In genomic region chr2:43044093-43044614, GRCh38 we compare ENCODE assay signal across 1 cellular context.
TF ChIP-seq lines count a peak whose summit lies in the region.

No MANE protein-coding gene starts in this region.

TF ChIP-seq in IMR-90, 13 proteins besides CTCF, POLR2A, EP300 and RAD21:
- no peak for TF ChIP-seq BHLHE40 (IDR thresholded peaks at IDR 0.05; ENCODE audit: low read depth, low read length)
- TF ChIP-seq USF2 (IDR thresholded peaks at IDR 0.05; ENCODE audit: low read depth, low read length): no peak
- TF ChIP-seq RFX5 (IDR thresholded peaks at IDR 0.05; ENCODE audit: low read depth, low read length): no peak
- no peak for TF ChIP-seq FOS (IDR thresholded peaks at IDR 0.05; ENCODE audit: low read depth, low read length)
- TF ChIP-seq NFE2L2 (IDR thresholded peaks at IDR 0.05; ENCODE audit: low read depth, low read length): no peak
- no peak for TF ChIP-seq MAFK (IDR thresholded peaks at IDR 0.05; ENCODE audit: low read depth, low read length)
- no peak for TF ChIP-seq RCOR1 (IDR thresholded peaks at IDR 0.05; ENCODE audit: insufficient replicate concordance, low read length)
- no peak for TF ChIP-seq MXI1 (IDR thresholded peaks at IDR 0.05; ENCODE audit: borderline replicate concordance, low read depth, low read length)
- TF ChIP-seq SMC3 (IDR thresholded peaks at IDR 0.05; ENCODE audit: low read depth, low read length): no peak
- TF ChIP-seq CEBPB (IDR thresholded peaks at IDR 0.05; ENCODE audit: low read depth, low read length): no peak
- TF ChIP-seq ELK1 (IDR thresholded peaks at IDR 0.05; ENCODE audit: borderline replicate concordance, low read depth, low read length): no peak
- TF ChIP-seq MAZ (IDR thresholded peaks at IDR 0.05; ENCODE audit: borderline replicate concordance, low read depth, low read length): no peak
- no peak for TF ChIP-seq CHD1 (IDR thresholded peaks at IDR 0.05; ENCODE audit: low read depth, low read length)
